20 cellular contexts compared by ENCODE assay signal in genomic region chr12:57434517-57435223, GRCh38. TPM values are rescaled to one million over a fixed set of nuclear protein-coding genes. Genes with fewer than 3 reads are reported as not detected.
DNase-seq lines count a peak whose midpoint lies in the region; ATAC-seq, FAIRE-seq and TF ChIP-seq lines count a peak whose summit lies in the region.
"Had no signal": no experiment of that assay in that cellular context is flagged by ENCODE, and none has a peak within 500 bp of the region (broad histone marks: within the 10 kb centered on the region; RNA-seq: fewer than 3 reads in every experiment).

TSS of gene INHBC (plus strand) at chr12:57434784. CDS start at chr12:57434887, 103 bp downstream.

- no peak for ATAC-seq in HG03520 (IDR thresholded peaks at IDR 0.05; ENCODE audit: unreplicated experiment)
- ATAC-seq in GM21619 (IDR thresholded peaks at IDR 0.05; ENCODE audit: unreplicated experiment), result no peak
- ATAC-seq in GM19035 (IDR thresholded peaks at IDR 0.05; ENCODE audit: unreplicated experiment), result no peak
- ATAC-seq: gastroesophageal sphincter, mucosa of descending colon, SK-N-SH treated with all-trans-retinoic acid at 6 μM for 48 hours had no signal

- peak within 1 kb of the TSS; percentile 83 for H2BK15ac ChIP-seq in H1 (ENCODE audit: low read length)

- H2BK5ac ChIP-seq in H1 (ENCODE audit: low read depth, low read length), result no peak within 1 kb of the TSS; the same call in 1 of the 2 replicates

- no peak for TF ChIP-seq EP300 in H1 (IDR thresholded peaks at IDR 0.05; ENCODE audit: borderline replicate concordance in 1 of 2, low read depth in 2 of 2, low read length in 2 of 2)

- peak within 1 kb of the TSS; percentile 57 for H2BK120ac ChIP-seq in H1 (replicated peaks; ENCODE audit: low read depth, low read length)

- no peaks in the 10 kb centered on the region for H3K9me3 ChIP-seq in CD8-positive, alpha-beta memory T cell (ENCODE audit: low read length)
- H3K9me3 ChIP-seq in NT2/D1 (ENCODE audit: insufficient read depth, low read length) (no peaks in the 10 kb centered on the region), H1 (ENCODE audit: insufficient read depth in 2 of 2, low read depth in 1 of 2, low read length in 1 of 2) (no peaks in the 10 kb centered on the region), neural progenitor cell (ENCODE audit: low read depth) (no peaks in the 10 kb centered on the region)
- H3K9me3 ChIP-seq: gastroesophageal sphincter, mucosa of descending colon, uterus had no signal

- peak within 1 kb of the TSS in 6 of 8 donors; percentile 2 to 79 (median 35) for H3K27ac Mint-ChIP-seq in CD8-positive, alpha-beta memory T cell
- peak within 1 kb of the TSS; percentile 1 for H3K27ac Mint-ChIP-seq in neural progenitor cell

- no peaks in the 10 kb centered on the region for H3K36me3 ChIP-seq in CD8-positive, alpha-beta memory T cell (ENCODE audit: insufficient read depth, low read length)
- H3K36me3 ChIP-seq in NT2/D1 (ENCODE audit: insufficient read depth, insufficient read length, low read length) (no peaks in the 10 kb centered on the region), H1 (ENCODE audit: control insufficient read depth in 2 of 4, insufficient read depth in 4 of 4, low read length in 3 of 4) (no peaks in the 10 kb centered on the region), neural progenitor cell (no peaks in the 10 kb centered on the region)
- H3K36me3 ChIP-seq: gastroesophageal sphincter, uterus had no signal

- H3K56ac ChIP-seq in H1 (replicated peaks; ENCODE audit: insufficient read length, low read depth, low read length), result no peak within 1 kb of the TSS

- no peak within 1 kb of the TSS for H3K27ac ChIP-seq in CD8-positive, alpha-beta memory T cell (ENCODE audit: low read depth, low read length)
- no peak within 1 kb of the TSS for H3K27ac ChIP-seq in H1 (ENCODE audit: low read depth, low read length)
- no peak within 1 kb of the TSS for H3K27ac ChIP-seq in neural progenitor cell
- H3K27ac ChIP-seq: gastroesophageal sphincter, uterus had no signal

- no peak within 1 kb of the TSS for H3K4me3 ChIP-seq in CD8-positive, alpha-beta memory T cell (ENCODE audit: low read length)
- H3K4me3 ChIP-seq in NT2/D1 (ENCODE audit: insufficient read length, low read depth) (no peak within 1 kb of the TSS), H1 (ENCODE audit: extremely low read depth in 1 of 4, insufficient read depth in 2 of 4, low read depth in 3 of 4, low read length in 4 of 4) (no peak within 1 kb of the TSS), neural progenitor cell (no peak within 1 kb of the TSS)
- H3K4me3 ChIP-seq: gastroesophageal sphincter, mucosa of descending colon, uterus had no signal

- H3K36me3 Mint-ChIP-seq in CD8-positive, alpha-beta memory T cell, result peaks cover 0 to 9% (median 0%) of the 10 kb centered on the region in 3 donors
- no peaks in the 10 kb centered on the region for H3K36me3 Mint-ChIP-seq in neural progenitor cell

- WGBS in H1 (ENCODE audit: extremely low coverage in 1 of 2, insufficient coverage in 1 of 2, insufficient read length in 1 of 2, insufficient replicate concordance in 2 of 2, low coverage in 1 of 2, low lambda C conversion rate in 2 of 2, missing lambda C conversion rate in 1 of 2), 2 experiments, result 76% methylated on average over 8 of the region's 8 CpGs; no CpG with 5 or more reads in 1 of the 2 experiments

- H3K9me3 Mint-ChIP-seq in CD8-positive, alpha-beta memory T cell, result no peaks in the 10 kb centered on the region
- no peaks in the 10 kb centered on the region for H3K9me3 Mint-ChIP-seq in neural progenitor cell

- no peak for TF ChIP-seq RAD21 in H1 (IDR thresholded peaks at IDR 0.05 in 1 of 2, conservative IDR thresholded peaks at IDR 0.05 in 1 of 2; ENCODE audit: low read depth in 2 of 2, low read length in 2 of 2)

- FAIRE-seq in H1 (lab: Jason Lieb, UNC), result no peak
- FAIRE-seq: bronchial epithelial cell, endometrium, GM12892 had no signal

- H3K4me1 ChIP-seq in CD8-positive, alpha-beta memory T cell (ENCODE audit: insufficient read depth, low read length), result peaks cover 11% of the 10 kb centered on the region
- peaks cover 6% of the 10 kb centered on the region for H3K4me1 ChIP-seq in NT2/D1 (ENCODE audit: insufficient read depth, insufficient read length)
- H3K4me1 ChIP-seq in H1 (replicated peaks in 1 of 4; ENCODE audit: control insufficient read depth in 3 of 4, insufficient read depth in 4 of 4, low read length in 3 of 4), result peaks cover 0 to 3% (median under 1%) of the 10 kb centered on the region in 4 experiments; a peak in 1 of 7 replicates
- H3K4me1 ChIP-seq in neural progenitor cell, result peaks cover 6% of the 10 kb centered on the region
- H3K4me1 ChIP-seq: uterus had no signal

- H3F3A ChIP-seq in neural progenitor cell (ENCODE audit: low read depth), result peaks cover 20% of the 10 kb centered on the region

- no peak within 1 kb of the TSS for H3K4me2 ChIP-seq in H1 (ENCODE audit: insufficient read depth in 1 of 2, low read depth in 2 of 2, low read length in 2 of 2)
- H3K4me2 ChIP-seq in neural progenitor cell, result no peak within 1 kb of the TSS

- POLR2A ChIA-PET in CD8-positive, alpha-beta memory T cell (lab: Charles Lee), result no interaction called here
- POLR2A ChIA-PET in H1 (lab: Charles Lee; ENCODE audit: partially characterized antibody), result interaction anchor here (0.6 to 13.2 kb wide), 6 partner anchors 11 to 192 kb away, joined by 3 to 168 read pairs (median 4); partner anchors contain the start of genes GLI1 and INHBE

- H2AFZ ChIP-seq in H1 (ENCODE audit: low read length), result peak within 1 kb of the TSS; percentile 67
- H2AFZ ChIP-seq in neural progenitor cell (replicated peaks), result no peak within 1 kb of the TSS

- H3K4me1 Mint-ChIP-seq in CD8-positive, alpha-beta memory T cell, result peaks cover 21 to 32% (median 23%) of the 10 kb centered on the region in 3 donors
- peaks cover 20% of the 10 kb centered on the region for H3K4me1 Mint-ChIP-seq in neural progenitor cell

- H4K8ac ChIP-seq in H1 (ENCODE audit: extremely low read depth, insufficient read depth, low read length), result peak within 1 kb of the TSS; percentile 79

- H3K79me1 ChIP-seq in H1 (ENCODE audit: low read depth, low read length), result no peaks in the 10 kb centered on the region; the same call in 1 of the 2 replicates

- H3K9ac ChIP-seq in NT2/D1 (ENCODE audit: insufficient read length, low read depth), result peak within 1 kb of the TSS; percentile 6
- H3K9ac ChIP-seq in H1 (replicated peaks in 1 of 4; ENCODE audit: extremely low read depth in 1 of 4, low read depth in 3 of 4, low read length in 3 of 4), result no peak within 1 kb of the TSS
- H3K9ac ChIP-seq in neural progenitor cell, result no peak within 1 kb of the TSS

- H3K18ac ChIP-seq in H1 (ENCODE audit: extremely low read depth, low read length), result no peak within 1 kb of the TSS; the same call in 1 of the 2 replicates

- no peaks in the 10 kb centered on the region for H3K27me3 ChIP-seq in CD8-positive, alpha-beta memory T cell (ENCODE audit: insufficient read depth, low read length, poor library complexity, severe bottlenecking)
- H3K27me3 ChIP-seq in NT2/D1 (ENCODE audit: insufficient read depth, insufficient read length) (no peaks in the 10 kb centered on the region), H1 (replicated peaks in 1 of 4; ENCODE audit: control insufficient read depth in 3 of 4, extremely low read depth in 1 of 4, insufficient read depth in 3 of 4, low read length in 3 of 4) (no peaks in the 10 kb centered on the region), neural progenitor cell (no peaks in the 10 kb centered on the region)
- H3K27me3 ChIP-seq: gastroesophageal sphincter, uterus had no signal

- H4K20me1 ChIP-seq in H1 (replicated peaks in 1 of 2; ENCODE audit: control insufficient read depth in 1 of 2, insufficient read depth in 2 of 2, low read length in 2 of 2) (no peaks in the 10 kb centered on the region), neural progenitor cell (ENCODE audit: low read depth) (no peaks in the 10 kb centered on the region)

- H3K4ac ChIP-seq in H1 (replicated peaks; ENCODE audit: insufficient read length, low read depth, low read length), result peak within 1 kb of the TSS; percentile 37

- no peak for TF ChIP-seq POLR2A in H1 (IDR thresholded peaks at IDR 0.05; ENCODE audit: control extremely low read depth in 1 of 2, low read depth in 2 of 2, low read length in 2 of 2)

- H4K5ac ChIP-seq in H1 (ENCODE audit: insufficient read length, low read depth, low read length), result no peak within 1 kb of the TSS

- no peak within 1 kb of the TSS for H2BK12ac ChIP-seq in H1 (ENCODE audit: low read depth, low read length)

- no peak within 1 kb of the TSS for H3K23ac ChIP-seq in H1 (ENCODE audit: insufficient read length)

- peak within 1 kb of the TSS; percentile 15 for H4K91ac ChIP-seq in H1 (replicated peaks; ENCODE audit: insufficient read length, low read length)

- H3K4me3 Mint-ChIP-seq in CD8-positive, alpha-beta memory T cell, result peak within 1 kb of the TSS in 4 of 7 donors; percentile 15 to 77 (median 64)
- H3K4me3 Mint-ChIP-seq in neural progenitor cell, result no peak within 1 kb of the TSS

- H2BK20ac ChIP-seq in H1 (ENCODE audit: low read length), result no peak within 1 kb of the TSS

- no peak within 1 kb of the TSS for H2AK5ac ChIP-seq in H1 (ENCODE audit: low read depth, low read length)

- TF ChIP-seq CTCF in H1 (IDR thresholded peaks at IDR 0.05; ENCODE audit: control extremely low read depth in 1 of 3, insufficient read depth in 1 of 3, low read depth in 1 of 3, low read length in 3 of 3) (no peak), neural progenitor cell (IDR thresholded peaks at IDR 0.05) (no peak)

- DNase-seq in CD8-positive, alpha-beta memory T cell, result no peak
- DNase-seq in NT2/D1 (ENCODE audit: low read depth, low spot score), result no peak
- DNase-seq in H1 (ENCODE audit: low read depth in 1 of 2, low spot score in 2 of 2), result no peak
- DNase-seq in neural progenitor cell (ENCODE audit: low spot score), result no peak
- DNase-seq: activated CD4-positive, CD25-positive, alpha-beta regulatory T cell; islet precursor cell; mucosa of descending colon; NCI-H1105 treated with DMSO at 0.1 percent for 48 hours; NCI-H226; retina; stimulated activated CD4-positive, alpha-beta T cell treated with anti-CD3 and anti-CD28 coated beads, Interleukin-2, amount 100 ng/mL, for 24 hours had no signal

- no peaks in the 10 kb centered on the region for H3K27me3 Mint-ChIP-seq in CD8-positive, alpha-beta memory T cell
- H3K27me3 Mint-ChIP-seq in neural progenitor cell (ENCODE audit: insufficient read depth, low read depth), result peaks cover 4% of the 10 kb centered on the region

- H3K79me2 ChIP-seq in H1 (ENCODE audit: control insufficient read depth in 1 of 2, insufficient read depth in 2 of 2, low read length in 2 of 2) (peaks cover 0 to 6% of the 10 kb centered on the region in 2 experiments; a peak in 2 of 4 replicates), neural progenitor cell (ENCODE audit: low read depth) (peaks cover 7% of the 10 kb centered on the region)

- peaks cover 3% of the 10 kb centered on the region; the same call in 1 of the 2 replicates for H3K23me2 ChIP-seq in H1 (ENCODE audit: low read depth, low read length)

- H3K14ac ChIP-seq in H1 (ENCODE audit: insufficient read length), result no peak within 1 kb of the TSS

- CTCF ChIA-PET in CD8-positive, alpha-beta memory T cell (lab: Charles Lee), result interaction anchor here (1.0 to 1.8 kb wide), 3 partner anchors 18 to 28 kb away, joined by 4 to 9 read pairs (median 6); no protein-coding TSS in a partner anchor
- CTCF ChIA-PET in H1 (lab: Charles Lee; ENCODE audit: partially characterized antibody), result interaction anchor here (0.6 to 7.7 kb wide), 9 partner anchors 18 to 169 kb away, joined by 3 to 112 read pairs (median 3); partner anchors contain the start of gene INHBE

RNA-seq across cellular contexts. Expression of gene INHBC, which starts in this region (rescaled TPM):
- total RNA-seq in CD8-positive, alpha-beta memory T cell, result under 1 TPM; 0.11 TPM
- not detected for polyA plus RNA-seq in CD8-positive, alpha-beta memory T cell
- total RNA-seq in H1 (2021; fragmentation: NEBNext Ultra II Directional; extraction: Animal tissue kit (Norgen Biotek cat#: 25700)), result not detected in 2 replicates
- 0.15 and 0.30 TPM in 2 replicates for polyA plus RNA-seq in H1 (2011; rRNA removed)
- 0.12 TPM for polyA plus RNA-seq in H1 (2011; cell fraction: cytosol; rRNA removed)
- polyA plus RNA-seq in H1 (2011; cell fraction: nucleus; rRNA removed), result 0.26 TPM
- polyA plus RNA-seq in H1 (2012, experiment 1 of 2), result 0.51 to 0.74 TPM (median 0.59 TPM) in 4 replicates
- polyA plus RNA-seq in H1 (2012, experiment 2 of 2), result 0.08 TPM
- polyA plus RNA-seq in H1 (2013, experiment 1 of 2), result 0.06 TPM
- polyA plus RNA-seq in H1 (2013, experiment 2 of 2), result 0.06 TPM
- polyA minus RNA-seq in H1 (2011; rRNA and poly(A)+ RNA removed), result 0.07 and 0.28 TPM in 2 replicates
- polyA minus RNA-seq in H1 (2011; cell fraction: cytosol; rRNA and poly(A)+ RNA removed), result not detected
- polyA minus RNA-seq in H1 (2011; cell fraction: nucleus; rRNA and poly(A)+ RNA removed), result not detected
- 0.06 TPM in 1 of 2 replicates, not detected in the other for total RNA-seq in neural progenitor cell (ENCODE audit: low replicate concordance)
- total RNA-seq: bronchial epithelial cell, gastroesophageal sphincter, mucosa of descending colon, uterus had no signal
